8 cellular contexts compared by ENCODE assay signal in genomic region chr18:63339920-63340484, GRCh38. TPM values are rescaled to one million over a fixed set of nuclear protein-coding genes. Genes with fewer than 3 reads are reported as not detected.
DNase-seq lines count a peak whose midpoint lies in the region; ATAC-seq, FAIRE-seq and TF ChIP-seq lines count a peak whose summit lies in the region.

No MANE protein-coding gene starts in this region.

- H3K4me2 ChIP-seq in A549: no peak overlapping the region

- peak in 1 of 2 experiments; percentile 51; a peak in 1 of 6 replicates for ATAC-seq in A549
- ATAC-seq in HG02678 (IDR thresholded peaks at IDR 0.05; ENCODE audit: unreplicated experiment): no peak

- H3K4me1 Mint-ChIP-seq in activated T-helper 1 cell treated with anti-CD3 and anti-CD28 coated beads, Interleukin-12 subunit alpha, Interleukin-12 subunit beta, Interleukin-2, Interleukin-4 antibody, amounts not matched to agents 30 ng/mL and 10 ng/mL and 1 ng/mL, durations not matched to agents 14 hours and 24 hours and 36 hours (ENCODE audit: low read depth): peaks cover 19% of the 10 kb centered on the region

- peaks cover 10% of the 10 kb centered on the region for H3K4me1 ChIP-seq in A549

- H3K4me3 ChIP-seq in A549: no peak overlapping the region

- 33% methylated on average over 4 of the region's 4 CpGs for WGBS in A549 (ENCODE audit: missing lambda C conversion rate)

- no peak overlapping the region for H3K4me3 Mint-ChIP-seq in activated T-helper 1 cell treated with anti-CD3 and anti-CD28 coated beads, Interleukin-12 subunit alpha, Interleukin-12 subunit beta, Interleukin-2, Interleukin-4 antibody, amounts not matched to agents 30 ng/mL and 10 ng/mL and 1 ng/mL, durations not matched to agents 14 hours and 24 hours and 36 hours

- CTCF ChIA-PET in A549 (lab: Yijun Ruan, JAX): interaction anchor here (0.7 to 1.5 kb wide), 7 partner anchors 13 to 184 kb away, joined by 3 to 5 read pairs (median 3); no protein-coding TSS in a partner anchor

- FAIRE-seq in A549 (lab: Jason Lieb, UNC) (no peak), G401.6 (lab: Jason Lieb, UNC) (peak; percentile 80), frontal cortex (lab: Jason Lieb, UNC) (no peak)

- no peak overlapping the region for H3K27ac ChIP-seq in A549

- no peaks in the 10 kb centered on the region for H3K9me3 ChIP-seq in A549

- TF ChIP-seq RAD21 in A549 (conservative IDR thresholded peaks at IDR 0.05 in 1 of 2, IDR thresholded peaks at IDR 0.05 in 1 of 2): 0 out of 5 replicates have a peak, but pooled peaks of 1 of the 2 experiments have one; percentile 15

- no peak overlapping the region for H3K27ac Mint-ChIP-seq in activated T-helper 1 cell treated with anti-CD3 and anti-CD28 coated beads, Interleukin-12 subunit alpha, Interleukin-12 subunit beta, Interleukin-2, Interleukin-4 antibody, amounts not matched to agents 30 ng/mL and 10 ng/mL and 1 ng/mL, durations not matched to agents 14 hours and 24 hours and 36 hours

- H3K27me3 Mint-ChIP-seq in activated T-helper 1 cell treated with anti-CD3 and anti-CD28 coated beads, Interleukin-12 subunit alpha, Interleukin-12 subunit beta, Interleukin-2, Interleukin-4 antibody, amounts not matched to agents 30 ng/mL and 10 ng/mL and 1 ng/mL, durations not matched to agents 14 hours and 24 hours and 36 hours (ENCODE audit: insufficient read depth): no peaks in the 10 kb centered on the region

- no peak for TF ChIP-seq EP300 in A549 (IDR thresholded peaks at IDR 0.05)

- TF ChIP-seq POLR2A in A549 (IDR thresholded peaks at IDR 0.05; ENCODE audit: low read length): no peak

- H3K36me3 Mint-ChIP-seq in activated T-helper 1 cell treated with anti-CD3 and anti-CD28 coated beads, Interleukin-12 subunit alpha, Interleukin-12 subunit beta, Interleukin-2, Interleukin-4 antibody, amounts not matched to agents 30 ng/mL and 10 ng/mL and 1 ng/mL, durations not matched to agents 14 hours and 24 hours and 36 hours (ENCODE audit: low read depth): peaks cover 48% of the 10 kb centered on the region

- TF ChIP-seq CTCF in A549 (IDR thresholded peaks at IDR 0.05): peak; percentile 45; the same call in 2 of the 3 replicates

- intact Hi-C loops in activated T-helper 1 cell treated with anti-CD3 and anti-CD28 coated beads, Interleukin-12 subunit alpha, Interleukin-12 subunit beta, Interleukin-2, Interleukin-4 antibody, amounts not matched to agents 30 ng/mL and 10 ng/mL and 1 ng/mL, durations not matched to agents 14 hours and 24 hours and 36 hours (cut with micrococcal nuclease): loop anchor here (1.0 kb wide), 1 partner anchor 324 kb away; no protein-coding TSS in a partner anchor

- no peaks in the 10 kb centered on the region for H3K9me3 Mint-ChIP-seq in activated T-helper 1 cell treated with anti-CD3 and anti-CD28 coated beads, Interleukin-12 subunit alpha, Interleukin-12 subunit beta, Interleukin-2, Interleukin-4 antibody, amounts not matched to agents 30 ng/mL and 10 ng/mL and 1 ng/mL, durations not matched to agents 14 hours and 24 hours and 36 hours

- DNase-seq in A549 (ENCODE audit: low read depth in 1 of 2, low spot score in 1 of 2) (peak in 1 of 2 experiments; percentile 30), NCI-H2196 treated with DMSO at 0.1 percent for 48 hours (lab: John Stamatoyannopoulos, UW; ENCODE audit: unreplicated experiment) (peak; percentile 9), hippocampal formation (lab: John Stamatoyannopoulos, UW) (peak; percentile 13 to 28), frontal cortex (ENCODE audit: low spot score in 2 of 2) (no peak)
- peak; percentile 19 for DNase-seq in activated T-helper 1 cell treated with anti-CD3 and anti-CD28 coated beads, Interleukin-12 subunit alpha, Interleukin-12 subunit beta, Interleukin-2, Interleukin-4 antibody, amounts not matched to agents 30 ng/mL and 10 ng/mL and 1 ng/mL, durations not matched to agents 14 hours and 24 hours and 36 hours (ENCODE audit: low spot score)
- DNase-seq in stimulated activated naive CD4-positive, alpha-beta T cell treated with Interleukin-2 at 50 U/mL for 16 hours (lab: John Stamatoyannopoulos, UW): peak; percentile 14

- POLR2A ChIA-PET in A549 (lab: Yijun Ruan, JAX): no interaction called here

TF ChIP-seq in A549, 52 proteins besides CTCF, POLR2A, EP300 and RAD21:
- TF ChIP-seq RNF2 (IDR thresholded peaks at IDR 0.05; ENCODE audit: borderline replicate concordance, low read depth): no peak
- no peak for TF ChIP-seq JUNB (IDR thresholded peaks at IDR 0.05)
- no peak for TF ChIP-seq ZNF302 (CRISPR knock-in tag; IDR thresholded peaks at IDR 0.05)
- TF ChIP-seq NFE2L2 (conservative IDR thresholded peaks at IDR 0.05; ENCODE audit: low read length): no peak
- TF ChIP-seq ZSCAN20 (CRISPR knock-in tag; IDR thresholded peaks at IDR 0.05): no peak
- no peak for TF ChIP-seq CBX2 (IDR thresholded peaks at IDR 0.05; ENCODE audit: borderline replicate concordance, low read depth)
- no peak for TF ChIP-seq HMGXB4 (CRISPR knock-in tag; IDR thresholded peaks at IDR 0.05; ENCODE audit: borderline replicate concordance)
- TF ChIP-seq PBX3 (IDR thresholded peaks at IDR 0.05): no peak
- no peak for TF ChIP-seq HDAC2 (IDR thresholded peaks at IDR 0.05)
- TF ChIP-seq RARB (CRISPR knock-in tag; IDR thresholded peaks at IDR 0.05): no peak
- TF ChIP-seq ELK1 (IDR thresholded peaks at IDR 0.05; ENCODE audit: low read depth, low read length): no peak
- no peak for TF ChIP-seq RFX5 (IDR thresholded peaks at IDR 0.05)
- TF ChIP-seq ZFP36 (IDR thresholded peaks at IDR 0.05; ENCODE audit: borderline replicate concordance, partially characterized antibody): no peak
- no peak for TF ChIP-seq MYC (IDR thresholded peaks at IDR 0.05; ENCODE audit: borderline replicate concordance, low read length)
- no peak for TF ChIP-seq FOSL2 (IDR thresholded peaks at IDR 0.05)
- no peak for TF ChIP-seq FOSL2 (CRISPR knock-in tag; IDR thresholded peaks at IDR 0.05)
- TF ChIP-seq MAZ (IDR thresholded peaks at IDR 0.05; ENCODE audit: borderline replicate concordance, low read depth, low read length): no peak
- no peak for TF ChIP-seq ESRRA (IDR thresholded peaks at IDR 0.05; ENCODE audit: borderline replicate concordance, low read length)

RNA-seq across cellular contexts. Expression of gene BCL2, which starts 20.4 kb away (rescaled TPM):
- polyA plus RNA-seq in A549 (2011; rRNA removed) (0.50 and 0.53 TPM in 2 replicates), A549 (2017; fragmentation: RNase III; extraction: RNeasy Plus Mini Kit Qiagen cat#74134 plus additional on column Dnase treatment) (0.56 to 0.66 TPM (median 0.61 TPM) in 3 replicates)
- 0.28 and 0.31 TPM in 2 replicates for polyA plus RNA-seq in A549 (2012; cell fraction: cytosol; rRNA removed)
- 0.19 and 0.31 TPM in 2 replicates for polyA plus RNA-seq in A549 (2012; cell fraction: nucleus; rRNA removed)
- 0.73 and 0.99 TPM in 2 replicates for polyA minus RNA-seq in A549 (2011; rRNA and poly(A)+ RNA removed)
- total RNA-seq in activated T-helper 1 cell treated with anti-CD3 and anti-CD28 coated beads, Interleukin-12 subunit alpha, Interleukin-12 subunit beta, Interleukin-2, Interleukin-4 antibody, amounts not matched to agents 30 ng/mL and 10 ng/mL and 1 ng/mL, durations not matched to agents 14 hours and 24 hours and 36 hours: 95.9 and 97.1 TPM in 2 replicates
- 17.9 TPM for total RNA-seq in frontal cortex

RNA-seq across cellular contexts. Expression of gene KDSR, which starts 27.0 kb away (rescaled TPM):
- polyA plus RNA-seq in A549 (2011; rRNA removed) (21.2 and 22.6 TPM in 2 replicates), A549 (2017; fragmentation: RNase III; extraction: RNeasy Plus Mini Kit Qiagen cat#74134 plus additional on column Dnase treatment) (10.4 to 14.2 TPM (median 13.6 TPM) in 3 replicates)
- polyA plus RNA-seq in A549 (2012; cell fraction: cytosol; rRNA removed): 10.7 and 11.0 TPM in 2 replicates
- polyA plus RNA-seq in A549 (2012; cell fraction: nucleus; rRNA removed): 6.3 and 10.4 TPM in 2 replicates
- polyA minus RNA-seq in A549 (2011; rRNA and poly(A)+ RNA removed): 24.6 and 28.7 TPM in 2 replicates
- 72.2 and 83.5 TPM in 2 replicates for total RNA-seq in activated T-helper 1 cell treated with anti-CD3 and anti-CD28 coated beads, Interleukin-12 subunit alpha, Interleukin-12 subunit beta, Interleukin-2, Interleukin-4 antibody, amounts not matched to agents 30 ng/mL and 10 ng/mL and 1 ng/mL, durations not matched to agents 14 hours and 24 hours and 36 hours
- 12.2 TPM for total RNA-seq in frontal cortex

Comparison
In these comparisons a context has a peak if more than half of its experiments do, and no peak if none do; other contexts are left out.
1. DNase-seq: peak in NCI-H2196 treated with DMSO at 0.1 percent for 48 hours (single experiment), activated T-helper 1 cell treated with anti-CD3 and anti-CD28 coated beads, Interleukin-12 subunit alpha, Interleukin-12 subunit beta, Interleukin-2, Interleukin-4 antibody, amounts not matched to agents 30 ng/mL and 10 ng/mL and 1 ng/mL, durations not matched to agents 14 hours and 24 hours and 36 hours (single experiment), hippocampal formation (2 of 2) and stimulated activated naive CD4-positive, alpha-beta T cell treated with Interleukin-2 at 50 U/mL for 16 hours (single experiment); none in frontal cortex (0 of 2).